26 cellular contexts compared by ENCODE assay signal in the genomic region with DNA sequence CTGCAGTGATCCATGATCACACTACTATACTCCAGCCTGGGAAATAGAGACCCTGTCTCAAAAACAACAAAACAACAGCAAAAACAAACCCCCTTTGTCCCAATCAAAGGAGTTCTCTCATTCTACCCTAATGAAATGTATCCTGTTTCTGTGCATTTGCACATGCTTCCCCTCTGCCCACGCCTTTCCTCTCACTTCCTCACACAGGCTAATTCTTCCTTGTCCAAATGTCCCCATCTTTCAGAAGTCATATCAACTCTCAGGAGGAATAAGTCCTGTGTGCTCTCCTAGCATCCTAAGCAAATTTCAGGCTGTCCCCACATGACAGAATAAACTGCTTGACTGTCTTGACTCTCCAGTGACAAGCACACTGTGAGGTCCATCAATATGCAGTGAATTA.
"Had no signal": no experiment of that assay in that cellular context is flagged by ENCODE, and none has a peak within 500 bp of the region (broad histone marks: within the 10 kb centered on the region; RNA-seq: fewer than 3 reads in every experiment).

No MANE protein-coding gene starts in this region.

- H3K9me3 ChIP-seq: heart left ventricle, right lobe of liver, thoracic aorta, upper lobe of left lung had no signal

- H3K9me3 Mint-ChIP-seq: activated naive CD4-positive, alpha-beta T cell treated with anti-CD3 and anti-CD28 coated beads, Interleukin-2, amount 50 U/mL, for 24 hours; nephron; T-helper 2 cell treated with Interferon-gamma antibody and Interleukin-4, amounts not matched to agents 5 μg/mL and 100 μg/mL, for 36 hours had no signal

- H3K36me3 ChIP-seq: heart left ventricle, right lobe of liver, thoracic aorta, upper lobe of left lung, WERI-Rb-1 had no signal

- FAIRE-seq: small intestine, TTC549 had no signal

- H3K4me3 Mint-ChIP-seq: activated naive CD4-positive, alpha-beta T cell treated with anti-CD3 and anti-CD28 coated beads, Interleukin-2, amount 50 U/mL, for 24 hours; brain; endodermal cell; nephron; T-cell; T-helper 2 cell treated with Interferon-gamma antibody and Interleukin-4, amounts not matched to agents 5 μg/mL and 100 μg/mL, for 36 hours had no signal

- H3K27me3 ChIP-seq: heart left ventricle, right lobe of liver, upper lobe of left lung had no signal

- H3K27ac ChIP-seq: epithelial cell of prostate, heart left ventricle, right lobe of liver, thoracic aorta, upper lobe of left lung, WERI-Rb-1 had no signal

- H3K4me3 ChIP-seq: heart left ventricle, right lobe of liver, thoracic aorta, upper lobe of left lung had no signal

- H3K36me3 Mint-ChIP-seq: brain, T-cell had no signal

- ATAC-seq: heart left ventricle, left cardiac atrium, T-cell had no signal

- H3K4me1 Mint-ChIP-seq: activated naive CD4-positive, alpha-beta T cell treated with anti-CD3 and anti-CD28 coated beads, Interleukin-2, amount 50 U/mL, for 24 hours had no signal

- DNase-seq: activated CD4-positive, alpha-beta T cell treated with anti-CD3 and anti-CD28 coated beads for 1 hour; activated gamma-delta T cell treated with Interleukin-2 at 50 U/mL for 16 hours; activated T-cell treated with anti-CD3 and anti-CD28 coated beads, Interleukin-2, amount 50 U/mL, for 1 hour; aorta; dermis blood vessel endothelial cell; endodermal cell; heart left ventricle; islet precursor cell; left cardiac atrium; nucleus accumbens; posterior cingulate gyrus; right lobe of liver; small intestine; stimulated activated CD4-positive, alpha-beta T cell treated with anti-CD3 and anti-CD28 coated beads, Interleukin-15, amount 100 ng/mL, for 24 hours; stimulated activated CD8-positive, alpha-beta memory T cell treated with anti-CD3 and anti-CD28 coated beads, Interleukin-4, amount 100 ng/mL, for 48 hours; stimulated activated naive CD4-positive, alpha-beta T cell; T-cell; upper lobe of left lung; WERI-Rb-1 had no signal

- H3K27ac Mint-ChIP-seq: activated naive CD4-positive, alpha-beta T cell treated with anti-CD3 and anti-CD28 coated beads, Interleukin-2, amount 50 U/mL, for 24 hours; endodermal cell; nephron; T-cell; T-helper 2 cell treated with Interferon-gamma antibody and Interleukin-4, amounts not matched to agents 5 μg/mL and 100 μg/mL, for 36 hours had no signal
